Comparison of ENCODE assay signal across 11 cellular contexts in the genomic region with DNA sequence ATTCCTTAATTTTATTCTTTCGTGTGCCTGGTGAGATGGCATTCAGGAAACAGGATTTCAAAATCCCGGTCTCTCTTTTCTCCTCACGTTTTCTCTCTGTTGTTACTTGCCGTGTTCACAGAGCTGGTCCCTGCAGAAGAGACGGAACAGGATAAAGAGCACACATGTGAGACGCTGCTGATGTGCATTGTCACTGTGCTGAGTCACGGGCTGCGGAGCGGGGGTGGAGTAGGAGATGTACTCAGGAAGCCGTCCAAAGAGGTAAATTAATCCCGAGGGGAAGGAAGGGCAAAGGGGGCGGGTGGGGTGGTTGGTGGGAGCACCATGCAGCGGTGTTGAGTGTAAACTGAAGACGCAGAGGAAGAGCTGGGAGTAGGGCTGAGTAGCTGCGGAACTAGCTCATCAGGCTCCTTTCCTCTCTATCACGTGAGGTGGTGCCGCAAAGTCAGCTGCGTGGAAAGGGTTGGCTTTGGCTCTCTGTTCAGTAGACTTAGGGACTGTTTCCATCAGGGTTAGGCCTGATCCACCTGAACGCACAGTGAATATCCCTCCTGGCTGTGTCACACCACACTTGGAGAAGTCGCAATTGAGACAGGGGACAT.
A peak's percentile ranks its signal among the peaks of the same experiment; 100 is the strongest.
DNase-seq lines count a peak whose midpoint lies in the region; ATAC-seq and TF ChIP-seq lines count a peak whose summit lies in the region.
"Had no signal": no experiment of that assay in that cellular context is flagged by ENCODE, and none has a peak within 500 bp of the region (broad histone marks: within the 10 kb centered on the region; RNA-seq: fewer than 3 reads in every experiment).

No MANE protein-coding gene starts in this region.

- H3K18ac ChIP-seq in neuronal stem cell (ENCODE audit: low read length) = no peak overlapping the region

- ATAC-seq in T-cell (replicated peaks in 1 of 4) (no peak), HG02885 (IDR thresholded peaks at IDR 0.05; ENCODE audit: poor library complexity, unreplicated experiment) (no peak)
- no peak for ATAC-seq in CD4-positive, alpha-beta T cell (ENCODE audit: poor library complexity)
- ATAC-seq in stimulated activated naive B cell treated with anti-CD40 and anti-IgM and Interleukin-4, amounts not matched to agents 10 μg/mL and 1 μg/mL and 100 μg/mL, for 72 hours (replicated peaks) = no peak

- peak overlapping the region; percentile 8 to 40 for H3K27ac Mint-ChIP-seq in T-cell
- H3K27ac Mint-ChIP-seq in CD4-positive, alpha-beta T cell = no peak overlapping the region
- H3K27ac Mint-ChIP-seq in stimulated activated naive B cell treated with anti-CD40 and anti-IgM and Interleukin-4, amounts not matched to agents 10 μg/mL and 1 μg/mL and 100 μg/mL, for 72 hours = no peak overlapping the region

- TF ChIP-seq CTCF in CD4-positive, alpha-beta T cell (IDR thresholded peaks at IDR 0.05) = no peak

- H3K27me3 ChIP-seq in neuronal stem cell (ENCODE audit: control insufficient read depth in 3 of 3, insufficient read depth in 3 of 3, low read depth in 1 of 3, low read length in 3 of 3) = no peaks in the 10 kb centered on the region
- no peaks in the 10 kb centered on the region for H3K27me3 ChIP-seq in CD4-positive, alpha-beta T cell (ENCODE audit: control insufficient read depth, insufficient read depth, low read length)

- H3K27ac ChIP-seq in neuronal stem cell (replicated peaks; ENCODE audit: low read length) = no peak overlapping the region
- no peak overlapping the region for H3K27ac ChIP-seq in CD4-positive, alpha-beta T cell (ENCODE audit: low read depth, low read length)

- H3K79me1 ChIP-seq in neuronal stem cell (ENCODE audit: low read depth, low read length) = peaks cover 4% of the 10 kb centered on the region

- H3K9ac ChIP-seq in neuronal stem cell (ENCODE audit: low read depth, low read length, poor library complexity) = peak overlapping the region; percentile 26

- CTCF ChIA-PET in T-cell (lab: Charles Lee) = no interaction called here
- CTCF ChIA-PET in CD4-positive, alpha-beta T cell (lab: Charles Lee) = no interaction called here

- no peaks in the 10 kb centered on the region for H3K27me3 Mint-ChIP-seq in T-cell
- no peaks in the 10 kb centered on the region for H3K27me3 Mint-ChIP-seq in CD4-positive, alpha-beta T cell
- no peaks in the 10 kb centered on the region for H3K27me3 Mint-ChIP-seq in stimulated activated naive B cell treated with anti-CD40 and anti-IgM and Interleukin-4, amounts not matched to agents 10 μg/mL and 1 μg/mL and 100 μg/mL, for 72 hours
- H3K27me3 Mint-ChIP-seq: IgD-negative memory B cell, naive B cell had no signal

- H3K36me3 Mint-ChIP-seq in T-cell = peaks cover 73% of the 10 kb centered on the region
- peaks cover 78% of the 10 kb centered on the region for H3K36me3 Mint-ChIP-seq in CD4-positive, alpha-beta T cell (ENCODE audit: low read depth)
- H3K36me3 Mint-ChIP-seq in stimulated activated naive B cell treated with anti-CD40 and anti-IgM and Interleukin-4, amounts not matched to agents 10 μg/mL and 1 μg/mL and 100 μg/mL, for 72 hours = peaks cover 83 to 88% of the 10 kb centered on the region in 2 donors

- peak overlapping the region; percentile 55 for H2AFZ ChIP-seq in neuronal stem cell (ENCODE audit: low read length)

- H2BK12ac ChIP-seq in neuronal stem cell (ENCODE audit: low read length) = no peak overlapping the region

- peaks cover 0 to 3% of the 10 kb centered on the region in 2 donors for H3K36me3 ChIP-seq in neuronal stem cell (replicated peaks in 1 of 2; ENCODE audit: control insufficient read depth in 2 of 2, insufficient read depth in 2 of 2, low read length in 2 of 2)

- WGBS in neuronal stem cell (ENCODE audit: extremely low coverage in 2 of 2, insufficient read length in 2 of 2, insufficient replicate concordance in 1 of 2), 2 donors = no CpG with 5 or more reads among the region's 20 CpGs

- H3K14ac ChIP-seq in neuronal stem cell (ENCODE audit: low read length) = peak overlapping the region; percentile 77

- H3K4ac ChIP-seq in neuronal stem cell (ENCODE audit: low read length) = no peak overlapping the region

- peaks cover 0 to 7% (median 0%) of the 10 kb centered on the region in 3 donors for H3K9me3 Mint-ChIP-seq in T-cell
- H3K9me3 Mint-ChIP-seq in CD4-positive, alpha-beta T cell = peaks cover 2% of the 10 kb centered on the region
- H3K9me3 Mint-ChIP-seq in stimulated activated naive B cell treated with anti-CD40 and anti-IgM and Interleukin-4, amounts not matched to agents 10 μg/mL and 1 μg/mL and 100 μg/mL, for 72 hours = no peaks in the 10 kb centered on the region
- H3K9me3 Mint-ChIP-seq: IgD-negative memory B cell, naive B cell had no signal

- POLR2A ChIA-PET in T-cell (lab: Charles Lee) = no interaction called here
- POLR2A ChIA-PET in CD4-positive, alpha-beta T cell (lab: Charles Lee) = no interaction called here

- no peak overlapping the region for H3K4me3 ChIP-seq in neuronal stem cell (ENCODE audit: low read length in 2 of 2)

- no peaks in the 10 kb centered on the region for H3K4me1 ChIP-seq in neuronal stem cell (ENCODE audit: control insufficient read depth in 2 of 2, insufficient read depth in 1 of 2, low read depth in 1 of 2, low read length in 2 of 2)

- no peak overlapping the region for H2BK15ac ChIP-seq in neuronal stem cell (ENCODE audit: low read length)

- H3K23ac ChIP-seq in neuronal stem cell (ENCODE audit: low read depth, low read length, poor library complexity) = no peak overlapping the region

- no peak overlapping the region for H4K91ac ChIP-seq in neuronal stem cell (ENCODE audit: low read depth, low read length, poor library complexity)

- H3K4me3 Mint-ChIP-seq in T-cell = no peak overlapping the region
- no peak overlapping the region for H3K4me3 Mint-ChIP-seq in CD4-positive, alpha-beta T cell
- H3K4me3 Mint-ChIP-seq in stimulated activated naive B cell treated with anti-CD40 and anti-IgM and Interleukin-4, amounts not matched to agents 10 μg/mL and 1 μg/mL and 100 μg/mL, for 72 hours = no peak overlapping the region
- H3K4me3 Mint-ChIP-seq: IgD-negative memory B cell had no signal

- peaks cover 0 to 3% (median 0%) of the 10 kb centered on the region in 3 donors for H3K4me1 Mint-ChIP-seq in T-cell
- peaks cover 2% of the 10 kb centered on the region for H3K4me1 Mint-ChIP-seq in CD4-positive, alpha-beta T cell (ENCODE audit: low read depth)
- peaks cover 6 to 13% of the 10 kb centered on the region in 2 donors for H3K4me1 Mint-ChIP-seq in stimulated activated naive B cell treated with anti-CD40 and anti-IgM and Interleukin-4, amounts not matched to agents 10 μg/mL and 1 μg/mL and 100 μg/mL, for 72 hours
- H3K4me1 Mint-ChIP-seq: IgD-negative memory B cell had no signal

- no peak overlapping the region for H4K8ac ChIP-seq in neuronal stem cell (ENCODE audit: low read depth, low read length)

- intact Hi-C loops in head of caudate nucleus (cut with DNase I) = no loop called here
- intact Hi-C loops in CD4-positive, alpha-beta T cell (cut with DNase I, micrococcal nuclease) = no loop called here

- DNase-seq in GDM1 (lab: John Stamatoyannopoulos, UW) = peak; percentile 86
- DNase-seq in T-cell = peak in 1 of 34 experiments; percentile 15
- peak; percentile 41 to 92 (median 81) for DNase-seq in head of caudate nucleus
- no peak for DNase-seq in neuronal stem cell (ENCODE audit: low spot score)
- no peak for DNase-seq in CD4-positive, alpha-beta T cell
- DNase-seq in stimulated activated naive B cell treated with anti-CD40 and anti-IgM and Interleukin-4, amounts not matched to agents 10 μg/mL and 1 μg/mL and 100 μg/mL, for 72 hours = no peak
- DNase-seq in COR-L47 (lab: John Stamatoyannopoulos, UW) = no peak
- DNase-seq: naive B cell, NCI-H446 treated with DMSO at 0.1 percent for 48 hours had no signal

- H3K9me3 ChIP-seq in neuronal stem cell (replicated peaks in 1 of 2; ENCODE audit: control insufficient read depth in 2 of 2, insufficient read depth in 1 of 2, low read depth in 1 of 2, low read length in 2 of 2) = peaks cover 4 to 12% of the 10 kb centered on the region in 2 donors
- no peaks in the 10 kb centered on the region for H3K9me3 ChIP-seq in CD4-positive, alpha-beta T cell (ENCODE audit: control insufficient read depth, low read length)

- H3K4me2 ChIP-seq in neuronal stem cell (ENCODE audit: insufficient read depth, low read length, poor library complexity, severe bottlenecking) = no peak overlapping the region

- no peak overlapping the region for H2AK5ac ChIP-seq in neuronal stem cell (ENCODE audit: low read depth, low read length)

- H2BK120ac ChIP-seq in neuronal stem cell (ENCODE audit: low read depth, low read length) = no peak overlapping the region

- no peak overlapping the region for H2BK5ac ChIP-seq in neuronal stem cell (ENCODE audit: low read length)

Comparison
In these comparisons a context has a peak if more than half of its experiments do, and no peak if none do; other contexts are left out.
1. DNase-seq: peak in GDM1 (single experiment) and head of caudate nucleus (42 of 42); none in neuronal stem cell (single experiment), CD4-positive, alpha-beta T cell (0 of 10), stimulated activated naive B cell treated with anti-CD40 and anti-IgM and Interleukin-4, amounts not matched to agents 10 μg/mL and 1 μg/mL and 100 μg/mL, for 72 hours (single experiment) and COR-L47 (single experiment).
2. H3K27ac Mint-ChIP-seq: peak in T-cell (2 of 2); none in CD4-positive, alpha-beta T cell (single experiment) and stimulated activated naive B cell treated with anti-CD40 and anti-IgM and Interleukin-4, amounts not matched to agents 10 μg/mL and 1 μg/mL and 100 μg/mL, for 72 hours (single experiment).